13 cellular contexts compared by ENCODE assay signal in genomic region chr2:217944366-217944765, GRCh38. TPM values are rescaled to one million over a fixed set of nuclear protein-coding genes. Genes with fewer than 3 reads are reported as not detected.
DNase-seq lines count a peak whose midpoint lies in the region; TF ChIP-seq lines count a peak whose summit lies in the region.
"Had no signal": no experiment of that assay in that cellular context is flagged by ENCODE, and none has a peak within 500 bp of the region (broad histone marks: within the 10 kb centered on the region; RNA-seq: fewer than 3 reads in every experiment).

No MANE protein-coding gene starts in this region.

- DNase-seq in activated CD4-positive, alpha-beta T cell treated with anti-CD3 and anti-CD28 coated beads, Interleukin-2, amount 10 ng/mL, durations not matched to agents 7 days and 5 days, result no peak
- DNase-seq in activated CD4-positive, alpha-beta T cell treated with anti-CD3 and anti-CD28 coated beads, Interleukin-2, amount 50 U/mL, for 1 hour, result no peak
- peak; percentile 58 for DNase-seq in osteoblast (ENCODE audit: insufficient read length, low spot score, missing footprints)
- DNase-seq in type B pancreatic cell (ENCODE audit: extremely low spot score, unreplicated experiment), result no peak
- no peak for DNase-seq in NCI-H146 treated with DMSO at 0.1 percent for 48 hours (lab: John Stamatoyannopoulos, UW; ENCODE audit: unreplicated experiment)
- DNase-seq in CD14-positive monocyte (ENCODE audit: low spot score), result no peak
- DNase-seq in EL, result no peak
- DNase-seq: activated naive CD4-positive, alpha-beta T cell treated with anti-CD3 and anti-CD28 coated beads for 36 hours; stimulated activated naive CD4-positive, alpha-beta T cell treated with Interleukin-2 at 50 U/mL for 16 hours had no signal

- H3K4me1 Mint-ChIP-seq in activated CD4-positive, alpha-beta T cell treated with anti-CD3 and anti-CD28 coated beads, Interleukin-2, amount 10 ng/mL, durations not matched to agents 7 days and 5 days, result peaks cover 64% of the 10 kb centered on the region
- H3K4me1 Mint-ChIP-seq in type B pancreatic cell (ENCODE audit: unreplicated experiment) (peaks cover 56% of the 10 kb centered on the region), CD14-positive monocyte (peaks cover 22% of the 10 kb centered on the region)
- H3K4me1 Mint-ChIP-seq: IgD-negative memory B cell had no signal

- TF ChIP-seq CTCF in osteoblast (IDR thresholded peaks at IDR 0.05; ENCODE audit: extremely low read depth, low read depth, low read length) (no peak), type B pancreatic cell (conservative IDR thresholded peaks at IDR 0.05) (no peak), CD14-positive monocyte (IDR thresholded peaks at IDR 0.05) (no peak)

- POLR2A ChIA-PET in activated CD4-positive, alpha-beta T cell treated with anti-CD3 and anti-CD28 coated beads, Interleukin-2, amount 10 ng/mL, durations not matched to agents 7 days and 5 days (lab: Charles Lee), result interaction anchor here (0.5 kb wide), 1 partner anchor 24 kb away, joined by 4 read pairs; no protein-coding TSS in a partner anchor

- peak overlapping the region; percentile 38 for H3K4me3 Mint-ChIP-seq in activated CD4-positive, alpha-beta T cell treated with anti-CD3 and anti-CD28 coated beads, Interleukin-2, amount 10 ng/mL, durations not matched to agents 7 days and 5 days
- H3K4me3 Mint-ChIP-seq in type B pancreatic cell (peak overlapping the region; percentile 85), CD14-positive monocyte (no peak overlapping the region)
- H3K4me3 Mint-ChIP-seq: activated naive CD4-positive, alpha-beta T cell treated with anti-CD3 and anti-CD28 coated beads for 36 hours; T-helper 2 cell treated with Interferon-gamma antibody and Interleukin-4, amounts not matched to agents 5 μg/mL and 100 μg/mL, for 36 hours had no signal

- WGBS in esophagus, 2 donors, result 46 to 55% methylated on average over 3 of the region's 3 CpGs

- peak overlapping the region; percentile 21 for H3K27ac Mint-ChIP-seq in activated CD4-positive, alpha-beta T cell treated with anti-CD3 and anti-CD28 coated beads, Interleukin-2, amount 10 ng/mL, durations not matched to agents 7 days and 5 days
- H3K27ac Mint-ChIP-seq in type B pancreatic cell (peak overlapping the region; percentile 81), CD14-positive monocyte (no peak overlapping the region)
- H3K27ac Mint-ChIP-seq: activated naive CD4-positive, alpha-beta T cell treated with anti-CD3 and anti-CD28 coated beads for 36 hours; IgD-negative memory B cell; T-helper 2 cell treated with Interferon-gamma antibody and Interleukin-4, amounts not matched to agents 5 μg/mL and 100 μg/mL, for 36 hours had no signal

- H3K36me3 ChIP-seq in esophagus (ENCODE audit: control insufficient read depth in 2 of 2, insufficient read depth in 2 of 2, low read length in 1 of 2), result no peaks in the 10 kb centered on the region
- no peaks in the 10 kb centered on the region for H3K36me3 ChIP-seq in osteoblast (ENCODE audit: insufficient read depth, low read length)

- H4K20me1 ChIP-seq in osteoblast (ENCODE audit: insufficient read depth, low read length), result peaks cover 64% of the 10 kb centered on the region

- H3K27me3 ChIP-seq in esophagus (ENCODE audit: control insufficient read depth in 1 of 2, insufficient read depth in 2 of 2, low read length in 2 of 2), result no peaks in the 10 kb centered on the region
- H3K27me3 ChIP-seq in osteoblast (ENCODE audit: insufficient read depth, low read length), result no peaks in the 10 kb centered on the region

- peak overlapping the region; percentile 99 for H3K4me2 ChIP-seq in osteoblast (ENCODE audit: insufficient read depth, low read length)

- H3K4me1 ChIP-seq in esophagus (ENCODE audit: control insufficient read depth in 2 of 2, insufficient read depth in 2 of 2, low read length in 1 of 2), result peaks cover 0 to 13% of the 10 kb centered on the region in 2 donors
- H3K4me1 ChIP-seq in osteoblast (ENCODE audit: insufficient read depth, low read length), result peaks cover 48% of the 10 kb centered on the region

- no peaks in the 10 kb centered on the region for H3K9me3 Mint-ChIP-seq in activated CD4-positive, alpha-beta T cell treated with anti-CD3 and anti-CD28 coated beads, Interleukin-2, amount 10 ng/mL, durations not matched to agents 7 days and 5 days
- H3K9me3 Mint-ChIP-seq in type B pancreatic cell, result no peaks in the 10 kb centered on the region
- no peaks in the 10 kb centered on the region for H3K9me3 Mint-ChIP-seq in CD14-positive monocyte
- H3K9me3 Mint-ChIP-seq: activated naive CD4-positive, alpha-beta T cell treated with anti-CD3 and anti-CD28 coated beads for 36 hours; IgD-negative memory B cell; T-helper 2 cell treated with Interferon-gamma antibody and Interleukin-4, amounts not matched to agents 5 μg/mL and 100 μg/mL, for 36 hours had no signal

- H3K79me2 ChIP-seq in osteoblast (ENCODE audit: insufficient read depth, low read length), result peaks cover 48% of the 10 kb centered on the region

- peaks cover 28% of the 10 kb centered on the region for H3K27me3 Mint-ChIP-seq in activated CD4-positive, alpha-beta T cell treated with anti-CD3 and anti-CD28 coated beads, Interleukin-2, amount 10 ng/mL, durations not matched to agents 7 days and 5 days
- H3K27me3 Mint-ChIP-seq in type B pancreatic cell (no peaks in the 10 kb centered on the region), CD14-positive monocyte (ENCODE audit: low read depth in 3 of 3) (peaks cover 0 to 11% (median 6%) of the 10 kb centered on the region in 3 donors)

- H3K4me3 ChIP-seq in esophagus (ENCODE audit: low read depth in 1 of 2, low read length in 2 of 2), result peak overlapping the region in 1 of 2 donors; percentile 17
- peak overlapping the region; percentile 76 for H3K4me3 ChIP-seq in osteoblast (ENCODE audit: insufficient read depth, low read length)

- intact Hi-C loops in CD14-positive monocyte (cut with micrococcal nuclease), result no loop called here

- no peaks in the 10 kb centered on the region for H3K9me3 ChIP-seq in esophagus (ENCODE audit: control insufficient read depth in 2 of 2, insufficient read depth in 1 of 2, low read depth in 1 of 2, low read length in 1 of 2)
- H3K9me3 ChIP-seq in osteoblast (ENCODE audit: low read depth, low read length), result no peaks in the 10 kb centered on the region

- peak overlapping the region; percentile 65 to 73 for H3K27ac ChIP-seq in esophagus (ENCODE audit: low read depth in 2 of 2, low read length in 1 of 2)
- no peak overlapping the region for H3K27ac ChIP-seq in osteoblast (ENCODE audit: low read depth, low read length)

- H3K36me3 Mint-ChIP-seq in activated CD4-positive, alpha-beta T cell treated with anti-CD3 and anti-CD28 coated beads, Interleukin-2, amount 10 ng/mL, durations not matched to agents 7 days and 5 days (ENCODE audit: low read depth), result no peaks in the 10 kb centered on the region
- H3K36me3 Mint-ChIP-seq in type B pancreatic cell, result no peaks in the 10 kb centered on the region
- peaks cover 0 to 8% of the 10 kb centered on the region in 2 donors for H3K36me3 Mint-ChIP-seq in CD14-positive monocyte

- CTCF ChIA-PET in activated CD4-positive, alpha-beta T cell treated with anti-CD3 and anti-CD28 coated beads, Interleukin-2, amount 10 ng/mL, durations not matched to agents 7 days and 5 days (lab: Charles Lee), result interaction anchor here (1.6 kb wide), 1 partner anchor 10 kb away, joined by 4 read pairs; no protein-coding TSS in a partner anchor

- no peak overlapping the region for H2AFZ ChIP-seq in osteoblast (ENCODE audit: low read length)

RNA-seq across cellular contexts. Expression of gene TNS1, which starts 58.4 kb away (rescaled TPM):
- total RNA-seq in activated CD4-positive, alpha-beta T cell treated with anti-CD3 and anti-CD28 coated beads, Interleukin-2, amount 10 ng/mL, durations not matched to agents 7 days and 5 days, result 10 to 100 TPM; 11.0 to 13.5 TPM
- polyA plus RNA-seq in esophagus (10 to 100 TPM; 28.3 to 39.0 TPM), CD14-positive monocyte (1 to 10 TPM in 1 of 2 donors, under 1 TPM in 1; 0.26 to 1.6 TPM)
- total RNA-seq in osteoblast (45.7 and 48.9 TPM in 2 replicates), type B pancreatic cell (ENCODE audit: low replicate concordance) (59.2 and 87.5 TPM in 2 replicates)
- total RNA-seq: NCI-H460 had no signal
- polyA plus RNA-seq: IgD-negative memory B cell had no signal

Comparison
In these comparisons a context has a peak if more than half of its experiments do, and no peak if none do; other contexts are left out.
1. H3K27ac Mint-ChIP-seq: peak in activated CD4-positive, alpha-beta T cell treated with anti-CD3 and anti-CD28 coated beads, Interleukin-2, amount 10 ng/mL, durations not matched to agents 7 days and 5 days (single experiment) and type B pancreatic cell (single experiment); none in CD14-positive monocyte (0 of 7).
2. H3K4me3 Mint-ChIP-seq: peak in activated CD4-positive, alpha-beta T cell treated with anti-CD3 and anti-CD28 coated beads, Interleukin-2, amount 10 ng/mL, durations not matched to agents 7 days and 5 days (single experiment) and type B pancreatic cell (single experiment); none in CD14-positive monocyte (0 of 2).